ENCODE assay signal across 22 cellular contexts in the genomic region with DNA sequence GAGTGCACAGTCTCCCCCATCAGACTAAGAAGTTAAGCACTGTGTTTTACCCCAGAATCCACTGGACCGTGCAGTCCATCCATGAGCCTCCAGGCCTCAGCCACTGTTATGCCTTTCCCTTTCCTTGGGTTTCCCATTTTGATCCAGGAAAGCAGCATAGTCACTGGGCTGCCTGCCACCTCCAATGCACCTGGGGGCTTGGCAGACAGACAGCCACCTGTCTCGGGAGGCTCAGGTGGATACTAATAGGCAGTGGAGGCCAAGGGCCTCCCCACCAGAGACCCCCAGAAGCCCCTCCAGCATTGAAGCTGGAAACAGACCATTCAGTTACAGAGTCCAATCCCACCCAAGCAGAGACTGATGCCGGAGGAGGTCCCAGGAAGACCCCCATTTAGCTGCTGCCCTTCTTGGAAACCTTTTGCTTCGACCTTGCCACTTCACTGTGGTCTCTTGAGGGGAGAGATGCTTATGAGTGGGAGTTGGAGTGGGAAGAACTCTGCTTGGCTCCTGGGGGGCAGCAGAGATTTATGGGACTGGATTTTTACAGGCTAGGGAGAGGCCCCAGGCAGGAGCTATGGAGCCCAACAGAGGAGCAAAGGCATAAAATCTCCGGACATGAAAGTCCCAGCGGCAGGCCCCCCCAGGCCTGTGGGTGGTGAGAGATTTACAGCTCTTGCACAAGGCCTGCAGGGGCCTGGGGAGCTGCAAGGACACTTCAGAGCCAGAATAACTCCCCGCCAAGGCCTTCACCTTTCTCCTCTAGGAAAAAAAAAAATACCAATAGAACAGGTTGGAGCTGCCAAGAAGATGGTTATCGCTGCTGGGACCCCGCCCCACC. TPM values are rescaled to one million over a fixed set of nuclear protein-coding genes. Genes with fewer than 3 reads are reported as not detected.
DNase-seq lines count a peak whose midpoint lies in the region; ATAC-seq and TF ChIP-seq lines count a peak whose summit lies in the region.
"Had no signal": no experiment of that assay in that cellular context is flagged by ENCODE, and none has a peak within 500 bp of the region (broad histone marks: within the 10 kb centered on the region; RNA-seq: fewer than 3 reads in every experiment).

No MANE protein-coding gene starts in this region.

- peak overlapping the region; percentile 73 for H3K27ac ChIP-seq in trophoblast cell (ENCODE audit: low read depth, low read length)

- TF ChIP-seq CTCF in Caco-2 (IDR thresholded peaks at IDR 0.05; ENCODE audit: insufficient read depth in 1 of 2, low read depth in 1 of 2, low read length in 1 of 2, severe bottlenecking in 1 of 2, unreplicated experiment in 1 of 2) = peak in 1 of 2 experiments; percentile 9

- H2AK5ac ChIP-seq in trophoblast cell (ENCODE audit: low read length) = no peak overlapping the region

- H3K27me3 ChIP-seq in Caco-2 (replicated peaks; ENCODE audit: control insufficient read depth, insufficient read depth, low read length) (no peaks in the 10 kb centered on the region), trophoblast cell (ENCODE audit: insufficient read depth, low read length) (no peaks in the 10 kb centered on the region)

- peak overlapping the region; percentile 47 for H3K14ac ChIP-seq in trophoblast cell (ENCODE audit: low read length)

- no peak overlapping the region for H3K4me3 ChIP-seq in Caco-2 (ENCODE audit: low read depth, low read length)
- no peak overlapping the region for H3K4me3 ChIP-seq in trophoblast cell (ENCODE audit: low read depth, low read length)

- H3K4ac ChIP-seq in trophoblast cell (ENCODE audit: low read depth, low read length) = peak overlapping the region; percentile 35

- no TSS peak for BruUV-seq in Caco-2 (replicated peaks; lab: Mats Ljungman, UMichigan)

- H2BK12ac ChIP-seq in trophoblast cell (ENCODE audit: low read length) = peak overlapping the region; percentile 51

- H3K79me2 ChIP-seq in trophoblast cell (ENCODE audit: control insufficient read depth, insufficient read depth, low read length, poor library complexity) = peaks cover 7% of the 10 kb centered on the region

- peaks cover 24% of the 10 kb centered on the region for H3K79me1 ChIP-seq in trophoblast cell (ENCODE audit: low read length)

- CTCF ChIA-PET in Caco-2 (lab: Charles Lee) = interaction anchor here (0.8 to 15.7 kb wide), 16 partner anchors 8 to 151 kb away, joined by 3 to 904 read pairs (median 5); partner anchors contain the start of genes CDK5RAP3, LRRC46, MRPL10 and OSBPL7

- H3K4me3 Mint-ChIP-seq in Caco-2 (ENCODE audit: unreplicated experiment) = peak overlapping the region; percentile 62
- H3K4me3 Mint-ChIP-seq: activated CD4-positive, alpha-beta memory T cell treated with anti-CD3 and anti-CD28 coated beads, Interleukin-2, amount 10 ng/mL, durations not matched to agents 7 days and 5 days; activated naive CD8-positive, alpha-beta T cell; activated T-cell treated with anti-CD3 and anti-CD28 coated beads, Interleukin-2, amount 50 U/mL, for 4 hours; natural killer cell treated with Interleukin-12 subunit alpha and Interleukin-12 subunit beta and Interleukin-15 and Interleukin-18, amount 100 ng/mL, for 72 hours had no signal

- H3K36me3 ChIP-seq in Caco-2 (ENCODE audit: control insufficient read depth, insufficient read depth, low read length) (no peaks in the 10 kb centered on the region), trophoblast cell (ENCODE audit: control insufficient read depth in 1 of 2, insufficient read depth in 2 of 2, low read length in 2 of 2) (no peaks in the 10 kb centered on the region)

- H3K9ac ChIP-seq in trophoblast cell (ENCODE audit: low read length) = no peak overlapping the region

- H4K12ac ChIP-seq in trophoblast cell (ENCODE audit: low read depth, low read length) = no peak overlapping the region

- no peak overlapping the region for H3K23ac ChIP-seq in trophoblast cell (ENCODE audit: low read length)

- H3K18ac ChIP-seq in trophoblast cell (ENCODE audit: low read length) = peak overlapping the region; percentile 16

- H4K91ac ChIP-seq in trophoblast cell (ENCODE audit: low read depth, low read length) = peak overlapping the region; percentile 87

- peak overlapping the region; percentile 1 for H3K27ac Mint-ChIP-seq in Caco-2 (ENCODE audit: unreplicated experiment)
- H3K27ac Mint-ChIP-seq: activated CD4-positive, alpha-beta memory T cell treated with anti-CD3 and anti-CD28 coated beads, Interleukin-2, amount 10 ng/mL, durations not matched to agents 7 days and 5 days; activated naive CD8-positive, alpha-beta T cell had no signal

- peak overlapping the region; percentile 34 for H2BK5ac ChIP-seq in trophoblast cell (ENCODE audit: low read depth, low read length, poor library complexity)

- peaks cover 34% of the 10 kb centered on the region for H3K4me1 Mint-ChIP-seq in Caco-2 (ENCODE audit: low read depth, unreplicated experiment)
- H3K4me1 Mint-ChIP-seq: brain had no signal

- no peaks in the 10 kb centered on the region for H3K27me3 Mint-ChIP-seq in Caco-2 (ENCODE audit: insufficient read depth, unreplicated experiment)
- H3K27me3 Mint-ChIP-seq: activated naive CD8-positive, alpha-beta T cell had no signal

- no CpG with 5 or more reads among the region's 9 CpGs for WGBS in trophoblast cell (ENCODE audit: extremely low coverage, insufficient coverage, insufficient read length)

- peak; percentile 94 to 98 for DNase-seq in Caco-2
- peak; percentile 75 for DNase-seq in NCI-H1105 treated with DMSO at 0.1 percent for 48 hours (lab: John Stamatoyannopoulos, UW)
- DNase-seq in left kidney (ENCODE audit: low read depth, low spot score) = peak; percentile 89
- peak in 1 of 2 donors; percentile 35 for DNase-seq in trophoblast cell
- DNase-seq in AG08396 (ENCODE audit: low spot score) = no peak
- no peak for DNase-seq in DMS153 (lab: John Stamatoyannopoulos, UW)
- DNase-seq in posterior vena cava (ENCODE audit: low spot score) = no peak
- DNase-seq: activated CD4-positive, alpha-beta memory T cell treated with anti-CD3 and anti-CD28 coated beads, Interleukin-2, amount 10 ng/mL, durations not matched to agents 7 days and 5 days; activated T-cell treated with anti-CD3 and anti-CD28 coated beads, Interleukin-2, amount 50 U/mL, for 4 hours; dermis blood vessel endothelial cell; MV-4-11; NCI-H2081 treated with DMSO at 0.1 percent for 48 hours; NCI-H774; RPMI8226; stimulated activated naive CD4-positive, alpha-beta T cell treated with Interleukin-2 at 50 U/mL for 16 hours; SW 1271 had no signal

- H4K8ac ChIP-seq in trophoblast cell (ENCODE audit: low read depth, low read length) = peak overlapping the region; percentile 45

- H2BK120ac ChIP-seq in trophoblast cell (ENCODE audit: insufficient read depth, low read length, poor library complexity) = peak overlapping the region; percentile 73

- no peaks in the 10 kb centered on the region for H3K9me3 Mint-ChIP-seq in Caco-2 (ENCODE audit: unreplicated experiment)
- H3K9me3 Mint-ChIP-seq: activated CD4-positive, alpha-beta memory T cell treated with anti-CD3 and anti-CD28 coated beads, Interleukin-2, amount 10 ng/mL, durations not matched to agents 7 days and 5 days; activated T-cell treated with anti-CD3 and anti-CD28 coated beads, Interleukin-2, amount 50 U/mL, for 4 hours; natural killer cell treated with Interleukin-12 subunit alpha and Interleukin-12 subunit beta and Interleukin-15 and Interleukin-18, amount 100 ng/mL, for 72 hours had no signal

- peaks cover 7% of the 10 kb centered on the region for H3K36me3 Mint-ChIP-seq in Caco-2 (ENCODE audit: insufficient read depth, unreplicated experiment)
- H3K36me3 Mint-ChIP-seq: activated naive CD8-positive, alpha-beta T cell; brain; natural killer cell treated with Interleukin-12 subunit alpha and Interleukin-12 subunit beta and Interleukin-15 and Interleukin-18, amount 100 ng/mL, for 72 hours had no signal

- no peak for ATAC-seq in GM21737 (IDR thresholded peaks at IDR 0.05; ENCODE audit: unreplicated experiment)
- ATAC-seq: activated T-cell treated with anti-CD3 and anti-CD28 coated beads, Interleukin-2, amount 50 U/mL, for 4 hours; natural killer cell treated with Interleukin-12 subunit alpha and Interleukin-12 subunit beta and Interleukin-15 and Interleukin-18, amount 100 ng/mL, for 72 hours had no signal

- no peak overlapping the region for H2AFZ ChIP-seq in trophoblast cell (ENCODE audit: insufficient read depth, low read length, poor library complexity)

- intact Hi-C loops in Caco-2 (cut with micrococcal nuclease; ENCODE audit: unreplicated experiment) (loop anchor here (1.0 to 2.0 kb wide), 2 partner anchors 13 to 33 kb away; partner anchors contain the start of gene SP6), posterior vena cava (cut with DNase I) (no loop called here)

- H3K4me2 ChIP-seq in trophoblast cell (ENCODE audit: low read length) = no peak overlapping the region

- POLR2A ChIA-PET in Caco-2 (lab: Charles Lee) = interaction anchor here (0.5 to 3.5 kb wide), 11 partner anchors 12 to 915 kb away, joined by 3 to 37 read pairs (median 5); partner anchors contain the start of genes LRRC46, MRPL10, NFE2L1 and PNPO

- H3K9me3 ChIP-seq in Caco-2 (no peaks in the 10 kb centered on the region), trophoblast cell (ENCODE audit: insufficient read depth, low read depth, low read length) (peaks cover 3% of the 10 kb centered on the region)

- H3K4me1 ChIP-seq in Caco-2 = peaks cover 55% of the 10 kb centered on the region
- H3K4me1 ChIP-seq in trophoblast cell (ENCODE audit: control insufficient read depth in 1 of 2, insufficient read depth in 2 of 2, low read length in 2 of 2) = peaks cover 26 to 27% of the 10 kb centered on the region in 2 experiments

RNA-seq across cellular contexts. Expression of gene SP2, which starts 12.2 kb away (rescaled TPM):
- total RNA-seq in Caco-2 (2022) (24.8 and 25.2 TPM in 2 replicates), posterior vena cava (10 to 100 TPM; 13.0 to 15.8 TPM)
- polyA plus RNA-seq in trophoblast cell (2013) = 30.0 and 30.4 TPM in 2 replicates

RNA-seq across cellular contexts. Expression of gene SP6, which starts 32.8 kb away (rescaled TPM):
- 20.6 and 25.0 TPM in 2 replicates for total RNA-seq in Caco-2 (2022)
- polyA plus RNA-seq in trophoblast cell (2013) = 209 and 234 TPM in 2 replicates
- total RNA-seq in posterior vena cava = under 1 TPM; 0.19 to 0.48 TPM
- total RNA-seq: frontal cortex had no signal

RNA-seq across cellular contexts. Expression of gene SCRN2, which starts 42.7 kb away (rescaled TPM):
- 73.6 and 80.8 TPM in 2 replicates for total RNA-seq in Caco-2 (2022)
- 19.9 and 20.8 TPM in 2 replicates for polyA plus RNA-seq in trophoblast cell (2013)
- 10 to 100 TPM; 13.3 to 17.8 TPM for total RNA-seq in posterior vena cava

RNA-seq across cellular contexts. Expression of gene LRRC46, which starts 52.3 kb away (rescaled TPM):
- total RNA-seq in Caco-2 (2022) = 1.4 and 2.3 TPM in 2 replicates
- polyA plus RNA-seq in trophoblast cell (2013) = 0.29 and 0.42 TPM in 2 replicates
- total RNA-seq in posterior vena cava = not detected
- total RNA-seq: dermis blood vessel endothelial cell, frontal cortex, lower leg skin had no signal

RNA-seq across cellular contexts. Expression of gene MRPL10, which starts 52.5 kb away (rescaled TPM):
- total RNA-seq in Caco-2 (2022) (159 and 162 TPM in 2 replicates), posterior vena cava (10 to 100 TPM; 23.9 to 28.6 TPM)
- 43.6 and 46.2 TPM in 2 replicates for polyA plus RNA-seq in trophoblast cell (2013)

Comparison
In these comparisons a context has a peak if more than half of its experiments do, and no peak if none do; other contexts are left out.
1. DNase-seq: peak in Caco-2 (2 of 2), NCI-H1105 treated with DMSO at 0.1 percent for 48 hours (single experiment) and left kidney (single experiment); none in AG08396 (single experiment), DMS153 (single experiment) and posterior vena cava (single experiment).
2. RNA of gene SP6, which starts 32.8 kb away (total RNA-seq): 20.6 to 25.0 TPM in Caco-2; 0.19 to 0.48 TPM in posterior vena cava; every median in the first group is over 10 times any median in the second.